Comparison of ENCODE assay signal across 10 cellular contexts in the genomic region with DNA sequence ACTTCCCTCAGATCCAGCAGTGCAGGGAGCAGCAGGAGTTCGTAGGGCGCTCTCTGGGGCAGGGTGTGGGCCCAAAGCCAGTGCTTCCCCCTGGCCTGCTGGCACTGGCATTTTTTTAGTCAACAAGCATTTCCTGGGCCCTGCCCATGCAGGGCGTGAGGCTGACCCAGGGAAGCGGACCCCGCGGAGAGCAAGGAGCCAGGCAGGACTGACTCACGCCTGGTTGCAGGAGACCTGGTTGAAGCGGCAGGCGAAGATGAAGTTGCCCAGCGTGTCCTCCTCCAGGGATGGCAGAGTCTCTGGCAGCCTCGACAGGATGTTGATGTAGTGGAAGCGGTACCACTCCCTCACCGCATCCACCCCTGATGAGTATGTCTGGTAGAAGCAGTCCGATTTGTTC. TPM values are rescaled to one million over a fixed set of nuclear protein-coding genes. Genes with fewer than 3 reads are reported as not detected.
A peak's percentile ranks its signal among the peaks of the same experiment; 100 is the strongest.
DNase-seq lines count a peak whose midpoint lies in the region; ATAC-seq, FAIRE-seq and TF ChIP-seq lines count a peak whose summit lies in the region.
"Had no signal": no experiment of that assay in that cellular context is flagged by ENCODE, and none has a peak within 500 bp of the region (broad histone marks: within the 10 kb centered on the region; RNA-seq: fewer than 3 reads in every experiment).

No MANE protein-coding gene starts in this region.

- H3K27me3 Mint-ChIP-seq in activated T-helper 2 cell treated with anti-CD3 and anti-CD28 coated beads, Interferon-gamma antibody, Interleukin-2, Interleukin-4, amounts not matched to agents 10 μg/mL and 5 μg/mL and 100 μg/mL, durations not matched to agents 14 hours and 24 hours and 36 hours (ENCODE audit: low read depth): peaks cover 9% of the 10 kb centered on the region
- H3K27me3 Mint-ChIP-seq in stimulated activated naive CD8-positive, alpha-beta T cell treated with anti-CD3 and anti-CD28 coated beads, Interleukin-15, amount 100 ng/mL, for 72 hours: no peaks in the 10 kb centered on the region

- peak; percentile 24 for ATAC-seq in stimulated activated naive CD8-positive, alpha-beta T cell treated with anti-CD3 and anti-CD28 coated beads, Interleukin-15, amount 100 ng/mL, for 72 hours
- no peak for ATAC-seq in GM19035 (IDR thresholded peaks at IDR 0.05; ENCODE audit: unreplicated experiment)

- no peaks in the 10 kb centered on the region for H3K36me3 Mint-ChIP-seq in activated T-helper 2 cell treated with anti-CD3 and anti-CD28 coated beads, Interferon-gamma antibody, Interleukin-2, Interleukin-4, amounts not matched to agents 10 μg/mL and 5 μg/mL and 100 μg/mL, durations not matched to agents 14 hours and 24 hours and 36 hours (ENCODE audit: low read depth)

- peaks cover 17% of the 10 kb centered on the region for H3K4me1 Mint-ChIP-seq in activated T-helper 2 cell treated with anti-CD3 and anti-CD28 coated beads, Interferon-gamma antibody, Interleukin-2, Interleukin-4, amounts not matched to agents 10 μg/mL and 5 μg/mL and 100 μg/mL, durations not matched to agents 14 hours and 24 hours and 36 hours (ENCODE audit: low read depth)
- peaks cover 37% of the 10 kb centered on the region for H3K4me1 Mint-ChIP-seq in stimulated activated naive CD8-positive, alpha-beta T cell treated with anti-CD3 and anti-CD28 coated beads, Interleukin-15, amount 100 ng/mL, for 72 hours

- H3K9me2 ChIP-seq in hepatocyte (replicated peaks; ENCODE audit: insufficient read depth): no peaks in the 10 kb centered on the region

- peaks cover 2% of the 10 kb centered on the region for H3K79me2 ChIP-seq in hepatocyte

- no peaks in the 10 kb centered on the region for H3K27me3 ChIP-seq in hepatocyte

- H3K27ac ChIP-seq in kidney (ENCODE audit: low read depth in 2 of 2, low read length in 2 of 2): peak overlapping the region; percentile 59 to 84
- H3K27ac ChIP-seq in hepatocyte: no peak overlapping the region

- H3K27ac Mint-ChIP-seq in activated T-helper 2 cell treated with anti-CD3 and anti-CD28 coated beads, Interferon-gamma antibody, Interleukin-2, Interleukin-4, amounts not matched to agents 10 μg/mL and 5 μg/mL and 100 μg/mL, durations not matched to agents 14 hours and 24 hours and 36 hours: peak overlapping the region; percentile 60
- no peak overlapping the region for H3K27ac Mint-ChIP-seq in stimulated activated naive CD8-positive, alpha-beta T cell treated with anti-CD3 and anti-CD28 coated beads, Interleukin-15, amount 100 ng/mL, for 72 hours
- H3K27ac Mint-ChIP-seq: nephron progenitor cell had no signal

- H3K4me3 Mint-ChIP-seq in activated T-helper 2 cell treated with anti-CD3 and anti-CD28 coated beads, Interferon-gamma antibody, Interleukin-2, Interleukin-4, amounts not matched to agents 10 μg/mL and 5 μg/mL and 100 μg/mL, durations not matched to agents 14 hours and 24 hours and 36 hours (ENCODE audit: low read depth): peak overlapping the region; percentile 15
- peak overlapping the region; percentile 4 to 50 for H3K4me3 Mint-ChIP-seq in stimulated activated naive CD8-positive, alpha-beta T cell treated with anti-CD3 and anti-CD28 coated beads, Interleukin-15, amount 100 ng/mL, for 72 hours
- H3K4me3 Mint-ChIP-seq: nephron progenitor cell had no signal

- intact Hi-C loops in activated T-helper 2 cell treated with anti-CD3 and anti-CD28 coated beads, Interferon-gamma antibody, Interleukin-2, Interleukin-4, amounts not matched to agents 10 μg/mL and 5 μg/mL and 100 μg/mL, durations not matched to agents 14 hours and 24 hours and 36 hours (cut with micrococcal nuclease): loop anchor here (2.0 to 5.0 kb wide), 2 partner anchors 21 to 40 kb away; no protein-coding TSS in a partner anchor
- intact Hi-C loops in kidney (cut with DNase I): no loop called here

- H3K4me2 ChIP-seq in hepatocyte: no peak overlapping the region

- no peak overlapping the region for H2AFZ ChIP-seq in hepatocyte

- FAIRE-seq in kidney (lab: Jason Lieb, UNC): no peak
- FAIRE-seq: colon had no signal

- no peak overlapping the region for H3K9ac ChIP-seq in kidney (ENCODE audit: low read length in 2 of 2)

- WGBS in hepatocyte (ENCODE audit: low lambda C conversion rate, missing lambda C conversion rate): 97% methylated on average over 14 of the region's 14 CpGs

- peaks cover 3 to 10% of the 10 kb centered on the region in 2 donors for H3K36me3 ChIP-seq in kidney (ENCODE audit: control insufficient read depth in 1 of 2, insufficient read depth in 2 of 2, low read length in 2 of 2)
- H3K36me3 ChIP-seq in hepatocyte (replicated peaks; ENCODE audit: insufficient read depth, low read depth): no peaks in the 10 kb centered on the region

- peak; percentile 94 for DNase-seq in HT1080 (ENCODE audit: low read depth)
- DNase-seq in activated T-helper 2 cell treated with anti-CD3 and anti-CD28 coated beads, Interferon-gamma antibody, Interleukin-2, Interleukin-4, amounts not matched to agents 10 μg/mL and 5 μg/mL and 100 μg/mL, durations not matched to agents 14 hours and 24 hours and 36 hours (ENCODE audit: low spot score): no peak
- DNase-seq in kidney: peak; percentile 90
- no peak for DNase-seq in stimulated activated naive CD8-positive, alpha-beta T cell treated with anti-CD3 and anti-CD28 coated beads, Interleukin-15, amount 100 ng/mL, for 72 hours
- DNase-seq in NCI-H345 (lab: John Stamatoyannopoulos, UW): no peak
- no peak for DNase-seq in hepatocyte (ENCODE audit: low spot score)
- DNase-seq: NCI-H1048, nephron progenitor cell had no signal

- H4K20me1 ChIP-seq in hepatocyte (ENCODE audit: insufficient read depth, poor library complexity, severe bottlenecking): no peaks in the 10 kb centered on the region

- H3K9me3 ChIP-seq in kidney (ENCODE audit: control insufficient read depth in 1 of 2, low read length in 2 of 2) (no peaks in the 10 kb centered on the region), hepatocyte (ENCODE audit: low read depth) (no peaks in the 10 kb centered on the region)

- H3K4me3 ChIP-seq in kidney (ENCODE audit: low read length in 2 of 2) (no peak overlapping the region), hepatocyte (no peak overlapping the region)

- peaks cover 19% of the 10 kb centered on the region in 2 donors for H3K4me1 ChIP-seq in kidney (ENCODE audit: control insufficient read depth in 1 of 2, insufficient read depth in 1 of 2, low read depth in 1 of 2, low read length in 2 of 2)
- peaks cover 10% of the 10 kb centered on the region for H3K4me1 ChIP-seq in hepatocyte (ENCODE audit: insufficient read depth)

- TF ChIP-seq CTCF in kidney (IDR thresholded peaks at IDR 0.05; ENCODE audit: borderline replicate concordance, extremely low read depth, insufficient read depth) (no peak), hepatocyte (IDR thresholded peaks at IDR 0.05; ENCODE audit: poor library complexity) (no peak)

- no peaks in the 10 kb centered on the region for H3K9me3 Mint-ChIP-seq in activated T-helper 2 cell treated with anti-CD3 and anti-CD28 coated beads, Interferon-gamma antibody, Interleukin-2, Interleukin-4, amounts not matched to agents 10 μg/mL and 5 μg/mL and 100 μg/mL, durations not matched to agents 14 hours and 24 hours and 36 hours
- no peaks in the 10 kb centered on the region for H3K9me3 Mint-ChIP-seq in stimulated activated naive CD8-positive, alpha-beta T cell treated with anti-CD3 and anti-CD28 coated beads, Interleukin-15, amount 100 ng/mL, for 72 hours
- H3K9me3 Mint-ChIP-seq: nephron progenitor cell had no signal

RNA-seq across cellular contexts. Expression of a gene that starts 13.5 kb away (rescaled TPM):
- total RNA-seq in HT1080 (2014; rRNA removed; shearing (Covaris generic)): 0.11 and 1.8 TPM in 2 replicates
- 1.5 and 2.2 TPM in 2 replicates for polyA plus RNA-seq in HT1080 (2015; cell fraction: cytosol; rRNA removed)
- 1.6 and 3.7 TPM in 2 replicates for polyA plus RNA-seq in HT1080 (2015; cell fraction: nucleus; rRNA removed)
- not detected in 2 replicates for total RNA-seq in activated T-helper 2 cell treated with anti-CD3 and anti-CD28 coated beads, Interferon-gamma antibody, Interleukin-2, Interleukin-4, amounts not matched to agents 10 μg/mL and 5 μg/mL and 100 μg/mL, durations not matched to agents 14 hours and 24 hours and 36 hours
- 452 TPM for total RNA-seq in kidney
- 225 TPM for polyA plus RNA-seq in kidney (ENCODE audit: insufficient read depth, low read depth, low replicate concordance)
- 21.7 and 28.6 TPM in 2 replicates for total RNA-seq in hepatocyte
- polyA plus RNA-seq in hepatocyte: 28.4 and 30.0 TPM in 2 replicates

RNA-seq across cellular contexts. Expression of a gene that starts 20.0 kb away (rescaled TPM):
- total RNA-seq in HT1080 (2014; rRNA removed; shearing (Covaris generic)): 124 and 209 TPM in 2 replicates
- 228 and 247 TPM in 2 replicates for polyA plus RNA-seq in HT1080 (2015; cell fraction: cytosol; rRNA removed)
- 219 and 235 TPM in 2 replicates for polyA plus RNA-seq in HT1080 (2015; cell fraction: nucleus; rRNA removed)
- total RNA-seq in activated T-helper 2 cell treated with anti-CD3 and anti-CD28 coated beads, Interferon-gamma antibody, Interleukin-2, Interleukin-4, amounts not matched to agents 10 μg/mL and 5 μg/mL and 100 μg/mL, durations not matched to agents 14 hours and 24 hours and 36 hours: 37.6 TPM in 2 replicates
- total RNA-seq in kidney: 186 TPM
- 99.6 TPM for polyA plus RNA-seq in kidney (ENCODE audit: insufficient read depth, low read depth, low replicate concordance)
- 110 and 147 TPM in 2 replicates for total RNA-seq in hepatocyte
- 168 and 188 TPM in 2 replicates for polyA plus RNA-seq in hepatocyte

RNA-seq across cellular contexts. Expression of a gene that starts 22.1 kb away (rescaled TPM):
- total RNA-seq in HT1080 (2014; rRNA removed; shearing (Covaris generic)): 84.7 and 105 TPM in 2 replicates
- polyA plus RNA-seq in HT1080 (2015; cell fraction: cytosol; rRNA removed): 138 and 153 TPM in 2 replicates
- 185 and 188 TPM in 2 replicates for polyA plus RNA-seq in HT1080 (2015; cell fraction: nucleus; rRNA removed)
- 0.32 and 0.50 TPM in 2 replicates for total RNA-seq in activated T-helper 2 cell treated with anti-CD3 and anti-CD28 coated beads, Interferon-gamma antibody, Interleukin-2, Interleukin-4, amounts not matched to agents 10 μg/mL and 5 μg/mL and 100 μg/mL, durations not matched to agents 14 hours and 24 hours and 36 hours
- total RNA-seq in kidney (114 TPM), hepatocyte (35.4 and 42.4 TPM in 2 replicates)
- polyA plus RNA-seq in kidney (ENCODE audit: insufficient read depth, low read depth, low replicate concordance) (77.8 TPM), hepatocyte (75.2 and 79.8 TPM in 2 replicates)

RNA-seq across cellular contexts. Expression of a gene that starts 51.4 kb away (rescaled TPM):
- 0.07 TPM in 1 of 2 replicates, not detected in the other for total RNA-seq in HT1080 (2014; rRNA removed; shearing (Covaris generic))
- not detected in 2 replicates for polyA plus RNA-seq in HT1080 (2015; cell fraction: cytosol; rRNA removed)
- not detected in 2 replicates for polyA plus RNA-seq in HT1080 (2015; cell fraction: nucleus; rRNA removed)
- not detected in 2 replicates for total RNA-seq in activated T-helper 2 cell treated with anti-CD3 and anti-CD28 coated beads, Interferon-gamma antibody, Interleukin-2, Interleukin-4, amounts not matched to agents 10 μg/mL and 5 μg/mL and 100 μg/mL, durations not matched to agents 14 hours and 24 hours and 36 hours
- total RNA-seq in kidney: 2.5 TPM
- polyA plus RNA-seq in kidney (ENCODE audit: insufficient read depth, low read depth, low replicate concordance): 2.9 TPM
- 36.3 and 85.7 TPM in 2 replicates for total RNA-seq in hepatocyte
- polyA plus RNA-seq in hepatocyte: 43.6 and 52.2 TPM in 2 replicates

Comparison
In these comparisons a context has a peak if more than half of its experiments do, and no peak if none do; other contexts are left out.
1. DNase-seq: peak in HT1080 (single experiment) and kidney (single experiment); none in activated T-helper 2 cell treated with anti-CD3 and anti-CD28 coated beads, Interferon-gamma antibody, Interleukin-2, Interleukin-4, amounts not matched to agents 10 μg/mL and 5 μg/mL and 100 μg/mL, durations not matched to agents 14 hours and 24 hours and 36 hours (single experiment), stimulated activated naive CD8-positive, alpha-beta T cell treated with anti-CD3 and anti-CD28 coated beads, Interleukin-15, amount 100 ng/mL, for 72 hours (0 of 2), NCI-H345 (single experiment) and hepatocyte (single experiment).
2. RNA of a gene that starts 22.1 kb away (total RNA-seq): 114 TPM in kidney (single experiment), 84.7 to 105 TPM in HT1080 and 35.4 to 42.4 TPM in hepatocyte; 0.32 to 0.50 TPM in activated T-helper 2 cell treated with anti-CD3 and anti-CD28 coated beads, Interferon-gamma antibody, Interleukin-2, Interleukin-4, amounts not matched to agents 10 μg/mL and 5 μg/mL and 100 μg/mL, durations not matched to agents 14 hours and 24 hours and 36 hours; every median in the first group is over 10 times any median in the second.